8 cellular contexts compared by ENCODE assay signal in genomic region chr16:75108792-75109731, GRCh38. TPM values are rescaled to one million over a fixed set of nuclear protein-coding genes. Genes with fewer than 3 reads are reported as not detected.
DNase-seq lines count a peak whose midpoint lies in the region; ATAC-seq and TF ChIP-seq lines count a peak whose summit lies in the region.

No MANE protein-coding gene starts in this region.

- peak overlapping the region; percentile 18 to 83 (median 70) for H3K4me3 Mint-ChIP-seq in CD4-positive, alpha-beta memory T cell
- H3K4me3 Mint-ChIP-seq in activated naive CD4-positive, alpha-beta T cell treated with anti-CD3 and anti-CD28 coated beads for 36 hours = peak overlapping the region; percentile 56

- no peaks in the 10 kb centered on the region for H3K9me3 ChIP-seq in CD4-positive, alpha-beta memory T cell (ENCODE audit: control insufficient read depth in 1 of 2, low read length in 2 of 2)
- no peaks in the 10 kb centered on the region for H3K9me3 ChIP-seq in psoas muscle
- no peaks in the 10 kb centered on the region for H3K9me3 ChIP-seq in upper lobe of left lung

- TF ChIP-seq EP300 in upper lobe of left lung (IDR thresholded peaks at IDR 0.05) = no peak

- no peaks in the 10 kb centered on the region for H3K36me3 Mint-ChIP-seq in CD4-positive, alpha-beta memory T cell
- H3K36me3 Mint-ChIP-seq in activated naive CD4-positive, alpha-beta T cell treated with anti-CD3 and anti-CD28 coated beads for 36 hours (ENCODE audit: low read depth) = peaks cover 4% of the 10 kb centered on the region

- no peaks in the 10 kb centered on the region for H3K27me3 ChIP-seq in CD4-positive, alpha-beta memory T cell (ENCODE audit: insufficient read depth, low read length)
- no peaks in the 10 kb centered on the region for H3K27me3 ChIP-seq in psoas muscle (ENCODE audit: insufficient read depth in 3 of 3, low read length in 2 of 3)
- no peaks in the 10 kb centered on the region for H3K27me3 ChIP-seq in upper lobe of left lung

- no peaks in the 10 kb centered on the region for H3K36me3 ChIP-seq in CD4-positive, alpha-beta memory T cell (ENCODE audit: insufficient read depth, low read length)
- H3K36me3 ChIP-seq in psoas muscle (ENCODE audit: insufficient read depth in 1 of 2, low read depth in 1 of 2) (peaks cover 0 to 16% of the 10 kb centered on the region in 2 donors), upper lobe of left lung (peaks cover 0 to 3% (median 0%) of the 10 kb centered on the region in 4 donors)

- CTCF ChIA-PET in CD4-positive, alpha-beta memory T cell (lab: Charles Lee; ENCODE audit: partially characterized antibody) = interaction anchor here (0.7 to 7.5 kb wide), 16 partner anchors 9 to 297 kb away, joined by 3 to 254 read pairs (median 4); partner anchors contain the start of genes WDR59 and ZNRF1
- CTCF ChIA-PET in activated naive CD4-positive, alpha-beta T cell treated with anti-CD3 and anti-CD28 coated beads for 36 hours (lab: Charles Lee) = interaction anchor here (0.9 to 6.8 kb wide), 12 partner anchors 11 to 153 kb away, joined by 3 to 155 read pairs (median 6); partner anchors contain the start of gene ZNRF1

- peak overlapping the region; percentile 56 for H3K27ac ChIP-seq in CD4-positive, alpha-beta memory T cell (ENCODE audit: low read depth, low read length)
- H3K27ac ChIP-seq in psoas muscle (peak overlapping the region; percentile 95), upper lobe of left lung (peak overlapping the region; percentile 54 to 90 (median 68))

- TF ChIP-seq CTCF in psoas muscle (IDR thresholded peaks at IDR 0.05) (no peak), upper lobe of left lung (IDR thresholded peaks at IDR 0.05) (peak in 1 of 6 experiments; percentile 3)

- WGBS in psoas muscle, 3 donors = 23 to 34% (median 24%) methylated on average over 27 of the region's 27 CpGs
- 50 to 56% methylated on average over 15 to 27 of the region's 27 CpGs for WGBS in upper lobe of left lung, 2 donors

- peak overlapping the region in 1 of 2 donors; percentile 2 for H3K4me3 ChIP-seq in CD4-positive, alpha-beta memory T cell (ENCODE audit: low read length in 2 of 2)
- H3K4me3 ChIP-seq in psoas muscle (peak overlapping the region; percentile 58), upper lobe of left lung (no peak overlapping the region)

- ATAC-seq in HG03175 (IDR thresholded peaks at IDR 0.05; ENCODE audit: unreplicated experiment) = peak; percentile 41
- peak; percentile 47 to 58 (median 54) for ATAC-seq in psoas muscle
- peak; percentile 22 to 72 for ATAC-seq in upper lobe of left lung (ENCODE audit: low FRiP score in 2 of 2)

- POLR2A ChIA-PET in CD4-positive, alpha-beta memory T cell (lab: Charles Lee; ENCODE audit: partially characterized antibody) = interaction anchor here (0.8 to 4.3 kb wide), 9 partner anchors 9 to 124 kb away, joined by 3 to 88 read pairs (median 9); partner anchors contain the start of genes WDR59 and ZNRF1

- peak; percentile 62 to 86 (median 70) for DNase-seq in CD4-positive, alpha-beta memory T cell
- DNase-seq in SIG-M5 (lab: John Stamatoyannopoulos, UW) (peak; percentile 42), germinal center (ENCODE audit: low spot score) (peak; percentile 54), psoas muscle (peak; percentile 88 to 94), upper lobe of left lung (peak; percentile 84 to 95), NCI-H1930 (lab: John Stamatoyannopoulos, UW) (no peak)
- DNase-seq in activated naive CD4-positive, alpha-beta T cell treated with anti-CD3 and anti-CD28 coated beads for 36 hours = peak; percentile 95

- peak in 1 of 4 donors; percentile 32 for TF ChIP-seq POLR2A in upper lobe of left lung (IDR thresholded peaks at IDR 0.05)

- peaks cover 68% of the 10 kb centered on the region for H3K4me1 ChIP-seq in CD4-positive, alpha-beta memory T cell (ENCODE audit: insufficient read depth, low read length)
- H3K4me1 ChIP-seq in psoas muscle (peaks cover 78% of the 10 kb centered on the region), upper lobe of left lung (peaks cover 58 to 92% (median 87%) of the 10 kb centered on the region in 4 donors)

- H3K9me3 Mint-ChIP-seq in CD4-positive, alpha-beta memory T cell = peaks cover 0 to 3% (median 0%) of the 10 kb centered on the region in 8 donors
- no peaks in the 10 kb centered on the region for H3K9me3 Mint-ChIP-seq in activated naive CD4-positive, alpha-beta T cell treated with anti-CD3 and anti-CD28 coated beads for 36 hours

- H3K4me1 Mint-ChIP-seq in CD4-positive, alpha-beta memory T cell = peaks cover 37 to 79% (median 54%) of the 10 kb centered on the region in 4 donors
- peaks cover 46% of the 10 kb centered on the region for H3K4me1 Mint-ChIP-seq in activated naive CD4-positive, alpha-beta T cell treated with anti-CD3 and anti-CD28 coated beads for 36 hours (ENCODE audit: low read depth)

- intact Hi-C loops in CD4-positive, alpha-beta memory T cell (cut with micrococcal nuclease) = no loop called here
- intact Hi-C loops in activated naive CD4-positive, alpha-beta T cell treated with anti-CD3 and anti-CD28 coated beads for 36 hours (cut with micrococcal nuclease) = loop anchor here (1.0 kb wide), 5 partner anchors 11 to 124 kb away; partner anchors contain the start of gene WDR59
- intact Hi-C loops in psoas muscle (cut with DNase I) = loop anchor here in 1 of 2 donors (5.0 kb wide), 1 partner anchor 47 kb away; no protein-coding TSS in a partner anchor

- peaks cover 0 to 1% of the 10 kb centered on the region in 2 donors for H3K27me3 Mint-ChIP-seq in CD4-positive, alpha-beta memory T cell
- H3K27me3 Mint-ChIP-seq in activated naive CD4-positive, alpha-beta T cell treated with anti-CD3 and anti-CD28 coated beads for 36 hours (ENCODE audit: low read depth) = peaks cover 12% of the 10 kb centered on the region

- H3K27ac Mint-ChIP-seq in CD4-positive, alpha-beta memory T cell = peak overlapping the region; percentile 88 to 95 (median 92)
- H3K27ac Mint-ChIP-seq in activated naive CD4-positive, alpha-beta T cell treated with anti-CD3 and anti-CD28 coated beads for 36 hours = peak overlapping the region; percentile 74

RNA-seq across cellular contexts. Expression of gene LDHD, which starts 7.5 kb away (rescaled TPM):
- under 1 TPM; 0.17 to 0.20 TPM for total RNA-seq in CD4-positive, alpha-beta memory T cell
- under 1 TPM in 1 of 2 donors, not detected in 1; 0.09 TPM for polyA plus RNA-seq in CD4-positive, alpha-beta memory T cell
- under 1 TPM; 0.33 to 0.42 TPM for total RNA-seq in activated naive CD4-positive, alpha-beta T cell treated with anti-CD3 and anti-CD28 coated beads for 36 hours
- total RNA-seq in psoas muscle (10 to 100 TPM; 26.2 to 66.6 (median 41.3) TPM), upper lobe of left lung (10 to 100 TPM in 5 of 6 donors, 1 to 10 TPM in 1; 7.8 to 35.6 (median 16.8) TPM)
- 10 to 100 TPM; 20.5 to 37.5 (median 27.8) TPM for polyA plus RNA-seq in psoas muscle

RNA-seq across cellular contexts. Expression of gene ZFP1, which starts 39.3 kb away (rescaled TPM):
- 10 to 100 TPM; 11.7 to 13.4 TPM for total RNA-seq in CD4-positive, alpha-beta memory T cell
- polyA plus RNA-seq in CD4-positive, alpha-beta memory T cell = 10 to 100 TPM; 18.4 to 22.3 TPM
- total RNA-seq in activated naive CD4-positive, alpha-beta T cell treated with anti-CD3 and anti-CD28 coated beads for 36 hours = 10 to 100 TPM; 20.2 to 20.9 TPM
- total RNA-seq in psoas muscle = 1 to 10 TPM; 6.0 to 8.1 (median 6.4) TPM
- 10 to 100 TPM in 1 of 3 donors, 1 to 10 TPM in 2; 3.4 to 10.4 (median 4.5) TPM for polyA plus RNA-seq in psoas muscle
- 10 to 100 TPM in 1 of 6 donors, 1 to 10 TPM in 5; 4.2 to 10.8 (median 7.0) TPM for total RNA-seq in upper lobe of left lung

Comparison
In these comparisons a context has a peak if more than half of its experiments do, and no peak if none do; other contexts are left out.
1. DNase-seq: peak in CD4-positive, alpha-beta memory T cell (5 of 5), SIG-M5 (single experiment), activated naive CD4-positive, alpha-beta T cell treated with anti-CD3 and anti-CD28 coated beads for 36 hours (single experiment), germinal center (single experiment), psoas muscle (2 of 2) and upper lobe of left lung (2 of 2); none in NCI-H1930 (0 of 2).
2. RNA of gene LDHD, which starts 7.5 kb away (total RNA-seq): 26.2 to 66.6 TPM in psoas muscle and 7.8 to 35.6 TPM in upper lobe of left lung; 0.33 to 0.42 TPM in activated naive CD4-positive, alpha-beta T cell treated with anti-CD3 and anti-CD28 coated beads for 36 hours and 0.17 to 0.20 TPM in CD4-positive, alpha-beta memory T cell; every median in the first group is over 4 times any median in the second.
3. Peak in every context shown above with its lines, with median percentiles within 50 percentile points of each other: H3K27ac ChIP-seq and ATAC-seq.